ENCODE assay signal across 1 cellular context in the genomic region with DNA sequence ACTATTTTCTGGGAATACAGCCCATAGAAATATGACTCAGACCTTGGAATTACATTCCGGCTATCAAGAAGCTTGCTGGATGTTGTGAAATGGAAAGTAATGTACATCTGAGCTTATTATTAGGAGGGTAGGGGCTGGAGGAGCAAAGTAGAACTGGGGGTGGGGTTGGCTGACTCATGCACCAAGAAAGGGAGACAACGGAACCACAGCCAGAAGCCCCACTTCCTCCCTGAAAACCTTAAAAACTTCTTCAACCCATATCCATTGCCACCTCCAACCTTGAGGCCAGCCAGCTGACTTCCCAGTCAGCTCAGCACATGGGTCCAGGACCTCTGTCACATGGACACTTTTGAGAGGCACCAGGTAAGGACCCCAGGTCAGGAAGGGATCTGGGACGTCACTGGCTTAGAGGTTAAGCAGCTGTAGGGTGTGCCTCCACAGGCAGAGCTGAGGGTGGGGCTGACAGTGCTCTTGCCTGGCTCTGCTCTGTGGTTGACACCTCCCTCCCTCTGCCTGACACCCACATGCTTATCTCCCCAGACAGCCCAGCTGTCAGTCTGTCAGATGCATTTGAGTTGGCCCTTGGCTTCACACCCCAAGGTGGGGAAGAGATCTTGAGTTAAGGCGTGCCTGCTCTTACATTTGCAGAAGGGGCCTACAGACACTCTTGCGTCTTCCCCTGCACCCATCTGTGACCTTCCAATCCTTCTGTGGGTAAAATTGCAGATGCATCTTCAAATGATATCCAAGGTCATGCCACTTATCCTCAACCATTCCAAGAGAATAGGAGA.
TF ChIP-seq lines count a peak whose summit lies in the region.

No MANE protein-coding gene starts in this region.

TF ChIP-seq in K562, 482 proteins besides CTCF, POLR2A, EP300 and RAD21 (continued from another document and continues in another):
- TF ChIP-seq, protein P1, sequence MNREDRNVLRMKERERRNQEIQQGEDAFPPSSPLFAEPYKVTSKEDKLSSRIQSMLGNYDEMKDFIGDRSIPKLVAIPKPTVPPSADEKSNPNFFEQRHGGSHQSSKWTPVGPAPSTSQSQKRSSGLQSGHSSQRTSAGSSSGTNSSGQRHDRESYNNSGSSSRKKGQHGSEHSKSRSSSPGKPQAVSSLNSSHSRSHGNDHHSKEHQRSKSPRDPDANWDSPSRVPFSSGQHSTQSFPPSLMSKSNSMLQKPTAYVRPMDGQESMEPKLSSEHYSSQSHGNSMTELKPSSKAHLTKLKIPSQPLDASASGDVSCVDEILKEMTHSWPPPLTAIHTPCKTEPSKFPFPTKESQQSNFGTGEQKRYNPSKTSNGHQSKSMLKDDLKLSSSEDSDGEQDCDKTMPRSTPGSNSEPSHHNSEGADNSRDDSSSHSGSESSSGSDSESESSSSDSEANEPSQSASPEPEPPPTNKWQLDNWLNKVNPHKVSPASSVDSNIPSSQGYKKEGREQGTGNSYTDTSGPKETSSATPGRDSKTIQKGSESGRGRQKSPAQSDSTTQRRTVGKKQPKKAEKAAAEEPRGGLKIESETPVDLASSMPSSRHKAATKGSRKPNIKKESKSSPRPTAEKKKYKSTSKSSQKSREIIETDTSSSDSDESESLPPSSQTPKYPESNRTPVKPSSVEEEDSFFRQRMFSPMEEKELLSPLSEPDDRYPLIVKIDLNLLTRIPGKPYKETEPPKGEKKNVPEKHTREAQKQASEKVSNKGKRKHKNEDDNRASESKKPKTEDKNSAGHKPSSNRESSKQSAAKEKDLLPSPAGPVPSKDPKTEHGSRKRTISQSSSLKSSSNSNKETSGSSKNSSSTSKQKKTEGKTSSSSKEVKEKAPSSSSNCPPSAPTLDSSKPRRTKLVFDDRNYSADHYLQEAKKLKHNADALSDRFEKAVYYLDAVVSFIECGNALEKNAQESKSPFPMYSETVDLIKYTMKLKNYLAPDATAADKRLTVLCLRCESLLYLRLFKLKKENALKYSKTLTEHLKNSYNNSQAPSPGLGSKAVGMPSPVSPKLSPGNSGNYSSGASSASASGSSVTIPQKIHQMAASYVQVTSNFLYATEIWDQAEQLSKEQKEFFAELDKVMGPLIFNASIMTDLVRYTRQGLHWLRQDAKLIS (CRISPR knock-in tag; IDR thresholded peaks at IDR 0.05), result 0 out of 2 replicates have a peak, but pooled peaks have one; percentile 39
- TF ChIP-seq SRSF3 (IDR thresholded peaks at IDR 0.05; ENCODE audit: insufficient read depth, low read length) (no peak), IRF2 (CRISPR knock-in tag; IDR thresholded peaks at IDR 0.05) (no peak), RNF2 (IDR thresholded peaks at IDR 0.05) (peak; percentile 99), NONO (IDR thresholded peaks at IDR 0.05; ENCODE audit: low read depth in 2 of 2, low read length in 1 of 2) (peak in 1 of 2 experiments; percentile 65; a peak in 1 of 4 replicates), SRF (CRISPR knock-in tag; IDR thresholded peaks at IDR 0.05) (peak in 1 of 2 experiments; percentile 90; a peak in 2 of 4 replicates), TEAD2 (tag; IDR thresholded peaks at IDR 0.05) (peak; percentile 42; the same call in 1 of the 2 replicates), TRIM28 (IDR thresholded peaks at IDR 0.05) (peak; percentile 82; the same call in 1 of the 2 replicates), CBFA2T2 (conservative IDR thresholded peaks at IDR 0.05) (peak; percentile 95), ZNF140 (CRISPR knock-in tag; IDR thresholded peaks at IDR 0.05) (no peak), PML (IDR thresholded peaks at IDR 0.05; ENCODE audit: low read length) (peak; percentile 93), GATAD2A (IDR thresholded peaks at IDR 0.05) (peak; percentile 69; the same call in 1 of the 2 replicates), ZNF282 (CRISPR knock-in tag; IDR thresholded peaks at IDR 0.05) (no peak), HDGF (IDR thresholded peaks at IDR 0.05) (peak; percentile 53; the same call in 1 of the 2 replicates), ZNF12 (CRISPR knock-in tag; IDR thresholded peaks at IDR 0.05) (no peak; the same call in 1 of the 2 replicates), STAT5A (IDR thresholded peaks at IDR 0.05; ENCODE audit: borderline replicate concordance, low read length) (peak; percentile 90), NELFE (IDR thresholded peaks at IDR 0.05; ENCODE audit: insufficient read depth, insufficient read length) (no peak), HNRNPLL (IDR thresholded peaks at IDR 0.05; ENCODE audit: low read depth, low read length, poor library complexity, severe bottlenecking) (peak; percentile 65), ZNF780A (CRISPR knock-in tag; IDR thresholded peaks at IDR 0.05) (no peak), CREB1 (IDR thresholded peaks at IDR 0.05) (peak; percentile 77), CREB1 (CRISPR knock-in tag; IDR thresholded peaks at IDR 0.05) (peak; percentile 78), SMARCC2 (IDR thresholded peaks at IDR 0.05; ENCODE audit: low read depth) (peak; percentile 92), GABPB1 (CRISPR knock-in tag; IDR thresholded peaks at IDR 0.05) (peak; percentile 80), MED1 (CRISPR knock-in tag; IDR thresholded peaks at IDR 0.05; ENCODE audit: borderline replicate concordance) (no peak), SMAD3 (CRISPR knock-in tag; conservative IDR thresholded peaks at IDR 0.05) (peak; percentile 84), ZNF165 (CRISPR knock-in tag; IDR thresholded peaks at IDR 0.05; ENCODE audit: borderline replicate concordance) (no peak), TOE1 (IDR thresholded peaks at IDR 0.05; ENCODE audit: borderline replicate concordance) (peak; percentile 75), TOE1 (CRISPR knock-in tag; IDR thresholded peaks at IDR 0.05; ENCODE audit: borderline replicate concordance, low read depth) (no peak), PRPF4 (IDR thresholded peaks at IDR 0.05; ENCODE audit: insufficient read depth, low read depth, low read length, poor library complexity, severe bottlenecking) (no peak), ZNF23 (CRISPR knock-in tag; IDR thresholded peaks at IDR 0.05) (0 out of 2 replicates have a peak, but pooled peaks have one; percentile 8), TCF7 (IDR thresholded peaks at IDR 0.05; ENCODE audit: borderline replicate concordance) (peak; percentile 82; the same call in 1 of the 2 replicates), HMG20A (CRISPR knock-in tag; conservative IDR thresholded peaks at IDR 0.05) (no peak), RBM34 (IDR thresholded peaks at IDR 0.05; ENCODE audit: borderline replicate concordance, insufficient read depth, low read length) (no peak), PHF21A (IDR thresholded peaks at IDR 0.05; ENCODE audit: borderline replicate concordance, low read depth) (no peak), RAD51 (IDR thresholded peaks at IDR 0.05; ENCODE audit: borderline replicate concordance, low read depth) (peak; percentile 64), RBM39 (optimal IDR thresholded peaks at IDR 0.05; ENCODE audit: low read depth, low read length) (peak; percentile 42), CC2D1A (IDR thresholded peaks at IDR 0.05) (peak; percentile 42), BRD9 (IDR thresholded peaks at IDR 0.05; ENCODE audit: low read depth, partially characterized antibody) (no peak), HIVEP1 (CRISPR knock-in tag; IDR thresholded peaks at IDR 0.05) (0 out of 2 replicates have a peak, but pooled peaks have one; percentile 15)
- TF ChIP-seq, protein P2, sequence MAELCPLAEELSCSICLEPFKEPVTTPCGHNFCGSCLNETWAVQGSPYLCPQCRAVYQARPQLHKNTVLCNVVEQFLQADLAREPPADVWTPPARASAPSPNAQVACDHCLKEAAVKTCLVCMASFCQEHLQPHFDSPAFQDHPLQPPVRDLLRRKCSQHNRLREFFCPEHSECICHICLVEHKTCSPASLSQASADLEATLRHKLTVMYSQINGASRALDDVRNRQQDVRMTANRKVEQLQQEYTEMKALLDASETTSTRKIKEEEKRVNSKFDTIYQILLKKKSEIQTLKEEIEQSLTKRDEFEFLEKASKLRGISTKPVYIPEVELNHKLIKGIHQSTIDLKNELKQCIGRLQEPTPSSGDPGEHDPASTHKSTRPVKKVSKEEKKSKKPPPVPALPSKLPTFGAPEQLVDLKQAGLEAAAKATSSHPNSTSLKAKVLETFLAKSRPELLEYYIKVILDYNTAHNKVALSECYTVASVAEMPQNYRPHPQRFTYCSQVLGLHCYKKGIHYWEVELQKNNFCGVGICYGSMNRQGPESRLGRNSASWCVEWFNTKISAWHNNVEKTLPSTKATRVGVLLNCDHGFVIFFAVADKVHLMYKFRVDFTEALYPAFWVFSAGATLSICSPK (IDR thresholded peaks at IDR 0.05; ENCODE audit: borderline replicate concordance), result no peak
- TF ChIP-seq, protein P3, sequence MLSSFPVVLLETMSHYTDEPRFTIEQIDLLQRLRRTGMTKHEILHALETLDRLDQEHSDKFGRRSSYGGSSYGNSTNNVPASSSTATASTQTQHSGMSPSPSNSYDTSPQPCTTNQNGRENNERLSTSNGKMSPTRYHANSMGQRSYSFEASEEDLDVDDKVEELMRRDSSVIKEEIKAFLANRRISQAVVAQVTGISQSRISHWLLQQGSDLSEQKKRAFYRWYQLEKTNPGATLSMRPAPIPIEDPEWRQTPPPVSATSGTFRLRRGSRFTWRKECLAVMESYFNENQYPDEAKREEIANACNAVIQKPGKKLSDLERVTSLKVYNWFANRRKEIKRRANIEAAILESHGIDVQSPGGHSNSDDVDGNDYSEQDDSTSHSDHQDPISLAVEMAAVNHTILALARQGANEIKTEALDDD (IDR thresholded peaks at IDR 0.05), result peak; percentile 74
- TF ChIP-seq, protein P4, sequence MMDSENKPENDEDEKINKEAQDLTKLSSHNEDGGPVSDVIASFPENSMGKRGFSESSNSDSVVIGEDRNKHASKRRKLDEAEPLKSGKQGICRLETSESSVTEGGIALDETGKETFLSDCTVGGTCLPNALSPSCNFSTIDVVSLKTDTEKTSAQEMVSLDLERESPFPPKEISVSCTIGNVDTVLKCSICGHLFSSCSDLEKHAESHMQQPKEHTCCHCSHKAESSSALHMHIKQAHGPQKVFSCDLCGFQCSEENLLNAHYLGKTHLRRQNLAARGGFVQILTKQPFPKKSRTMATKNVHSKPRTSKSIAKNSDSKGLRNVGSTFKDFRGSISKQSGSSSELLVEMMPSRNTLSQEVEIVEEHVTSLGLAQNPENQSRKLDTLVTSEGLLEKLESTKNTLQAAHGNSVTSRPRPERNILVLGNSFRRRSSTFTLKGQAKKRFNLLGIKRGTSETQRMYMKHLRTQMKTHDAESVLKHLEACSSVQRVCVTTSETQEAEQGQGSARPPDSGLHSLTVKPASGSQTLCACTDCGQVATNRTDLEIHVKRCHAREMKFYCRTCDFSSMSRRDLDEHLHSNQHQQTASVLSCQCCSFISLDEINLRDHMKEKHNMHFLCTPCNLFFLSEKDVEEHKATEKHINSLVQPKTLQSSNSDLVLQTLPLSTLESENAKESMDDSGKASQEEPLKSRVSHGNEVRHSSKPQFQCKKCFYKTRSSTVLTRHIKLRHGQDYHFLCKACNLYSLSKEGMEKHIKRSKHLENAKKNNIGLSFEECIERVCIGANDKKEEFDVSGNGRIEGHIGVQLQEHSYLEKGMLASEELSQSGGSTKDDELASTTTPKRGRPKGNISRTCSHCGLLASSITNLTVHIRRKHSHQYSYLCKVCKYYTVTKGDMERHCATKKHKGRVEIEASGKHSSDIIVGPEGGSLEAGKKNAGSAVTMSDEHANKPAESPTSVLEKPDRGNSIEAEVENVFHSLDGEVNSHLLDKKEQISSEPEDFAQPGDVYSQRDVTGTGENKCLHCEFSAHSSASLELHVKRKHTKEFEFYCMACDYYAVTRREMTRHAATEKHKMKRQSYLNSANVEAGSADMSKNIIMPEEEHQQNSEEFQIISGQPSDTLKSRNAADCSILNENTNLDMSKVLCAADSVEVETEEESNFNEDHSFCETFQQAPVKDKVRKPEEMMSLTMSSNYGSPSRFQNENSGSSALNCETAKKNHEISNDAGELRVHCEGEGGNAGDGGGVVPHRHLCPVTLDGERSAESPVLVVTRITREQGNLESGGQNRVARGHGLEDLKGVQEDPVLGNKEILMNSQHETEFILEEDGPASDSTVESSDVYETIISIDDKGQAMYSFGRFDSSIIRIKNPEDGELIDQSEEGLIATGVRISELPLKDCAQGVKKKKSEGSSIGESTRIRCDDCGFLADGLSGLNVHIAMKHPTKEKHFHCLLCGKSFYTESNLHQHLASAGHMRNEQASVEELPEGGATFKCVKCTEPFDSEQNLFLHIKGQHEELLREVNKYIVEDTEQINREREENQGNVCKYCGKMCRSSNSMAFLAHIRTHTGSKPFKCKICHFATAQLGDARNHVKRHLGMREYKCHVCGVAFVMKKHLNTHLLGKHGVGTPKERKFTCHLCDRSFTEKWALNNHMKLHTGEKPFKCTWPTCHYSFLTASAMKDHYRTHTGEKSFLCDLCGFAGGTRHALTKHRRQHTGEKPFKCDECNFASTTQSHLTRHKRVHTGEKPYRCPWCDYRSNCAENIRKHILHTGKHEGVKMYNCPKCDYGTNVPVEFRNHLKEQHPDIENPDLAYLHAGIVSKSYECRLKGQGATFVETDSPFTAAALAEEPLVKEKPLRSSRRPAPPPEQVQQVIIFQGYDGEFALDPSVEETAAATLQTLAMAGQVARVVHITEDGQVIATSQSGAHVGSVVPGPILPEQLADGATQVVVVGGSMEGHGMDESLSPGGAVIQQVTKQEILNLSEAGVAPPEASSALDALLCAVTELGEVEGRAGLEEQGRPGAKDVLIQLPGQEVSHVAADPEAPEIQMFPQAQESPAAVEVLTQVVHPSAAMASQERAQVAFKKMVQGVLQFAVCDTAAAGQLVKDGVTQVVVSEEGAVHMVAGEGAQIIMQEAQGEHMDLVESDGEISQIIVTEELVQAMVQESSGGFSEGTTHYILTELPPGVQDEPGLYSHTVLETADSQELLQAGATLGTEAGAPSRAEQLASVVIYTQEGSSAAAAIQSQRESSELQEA (IDR thresholded peaks at IDR 0.05; ENCODE audit: low read depth), result no peak; the same call in 1 of the 2 replicates
- TF ChIP-seq, protein P5, sequence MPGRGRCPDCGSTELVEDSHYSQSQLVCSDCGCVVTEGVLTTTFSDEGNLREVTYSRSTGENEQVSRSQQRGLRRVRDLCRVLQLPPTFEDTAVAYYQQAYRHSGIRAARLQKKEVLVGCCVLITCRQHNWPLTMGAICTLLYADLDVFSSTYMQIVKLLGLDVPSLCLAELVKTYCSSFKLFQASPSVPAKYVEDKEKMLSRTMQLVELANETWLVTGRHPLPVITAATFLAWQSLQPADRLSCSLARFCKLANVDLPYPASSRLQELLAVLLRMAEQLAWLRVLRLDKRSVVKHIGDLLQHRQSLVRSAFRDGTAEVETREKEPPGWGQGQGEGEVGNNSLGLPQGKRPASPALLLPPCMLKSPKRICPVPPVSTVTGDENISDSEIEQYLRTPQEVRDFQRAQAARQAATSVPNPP (IDR thresholded peaks at IDR 0.05; ENCODE audit: borderline replicate concordance, insufficient read depth, insufficient read length), result no peak
- TF ChIP-seq, protein P6, sequence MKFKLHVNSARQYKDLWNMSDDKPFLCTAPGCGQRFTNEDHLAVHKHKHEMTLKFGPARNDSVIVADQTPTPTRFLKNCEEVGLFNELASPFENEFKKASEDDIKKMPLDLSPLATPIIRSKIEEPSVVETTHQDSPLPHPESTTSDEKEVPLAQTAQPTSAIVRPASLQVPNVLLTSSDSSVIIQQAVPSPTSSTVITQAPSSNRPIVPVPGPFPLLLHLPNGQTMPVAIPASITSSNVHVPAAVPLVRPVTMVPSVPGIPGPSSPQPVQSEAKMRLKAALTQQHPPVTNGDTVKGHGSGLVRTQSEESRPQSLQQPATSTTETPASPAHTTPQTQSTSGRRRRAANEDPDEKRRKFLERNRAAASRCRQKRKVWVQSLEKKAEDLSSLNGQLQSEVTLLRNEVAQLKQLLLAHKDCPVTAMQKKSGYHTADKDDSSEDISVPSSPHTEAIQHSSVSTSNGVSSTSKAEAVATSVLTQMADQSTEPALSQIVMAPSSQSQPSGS (CRISPR knock-in tag; IDR thresholded peaks at IDR 0.05), result no peak
- TF ChIP-seq, protein P7, sequence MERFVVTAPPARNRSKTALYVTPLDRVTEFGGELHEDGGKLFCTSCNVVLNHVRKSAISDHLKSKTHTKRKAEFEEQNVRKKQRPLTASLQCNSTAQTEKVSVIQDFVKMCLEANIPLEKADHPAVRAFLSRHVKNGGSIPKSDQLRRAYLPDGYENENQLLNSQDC (CRISPR knock-in tag; IDR thresholded peaks at IDR 0.05), result no peak
